ENCODE assay signal across 9 cellular contexts in genomic region chr15:89132611-89133242, GRCh38. TPM values are rescaled to one million over a fixed set of nuclear protein-coding genes. Genes with fewer than 3 reads are reported as not detected.
DNase-seq lines count a peak whose midpoint lies in the region; ATAC-seq and TF ChIP-seq lines count a peak whose summit lies in the region.
"Had no signal": no experiment of that assay in that cellular context is flagged by ENCODE, and none has a peak within 500 bp of the region (broad histone marks: within the 10 kb centered on the region; RNA-seq: fewer than 3 reads in every experiment).

No MANE protein-coding gene starts in this region.

- peaks cover 31% of the 10 kb centered on the region for H3K4me1 Mint-ChIP-seq in activated naive CD4-positive, alpha-beta T cell treated with anti-CD3 and anti-CD28 coated beads, Interleukin-2, amount 10 ng/mL, durations not matched to agents 7 days and 5 days
- peaks cover 30% of the 10 kb centered on the region for H3K4me1 Mint-ChIP-seq in activated naive CD4-positive, alpha-beta T cell treated with anti-CD3 and anti-CD28 coated beads for 36 hours (ENCODE audit: low read depth)

- H3K9me3 ChIP-seq in mucosa of stomach (ENCODE audit: control insufficient read depth, low read length) (no peaks in the 10 kb centered on the region), uterus (no peaks in the 10 kb centered on the region)

- peaks cover 14% of the 10 kb centered on the region for H3K36me3 ChIP-seq in mucosa of stomach (ENCODE audit: control insufficient read depth, insufficient read depth, low read length)
- no peaks in the 10 kb centered on the region for H3K36me3 ChIP-seq in uterus

- no peak overlapping the region for H3K4me3 Mint-ChIP-seq in activated naive CD4-positive, alpha-beta T cell treated with anti-CD3 and anti-CD28 coated beads, Interleukin-2, amount 10 ng/mL, durations not matched to agents 7 days and 5 days
- H3K4me3 Mint-ChIP-seq in activated naive CD4-positive, alpha-beta T cell treated with anti-CD3 and anti-CD28 coated beads for 36 hours, result no peak overlapping the region

- intact Hi-C loops in activated naive CD4-positive, alpha-beta T cell treated with anti-CD3 and anti-CD28 coated beads for 36 hours (cut with micrococcal nuclease), result no loop called here
- intact Hi-C loops in dorsolateral prefrontal cortex (cut with DNase I) (no loop called here), uterus (cut with DNase I; ENCODE audit: low total_unique reads) (no loop called here)

- TF ChIP-seq POLR2A in uterus (IDR thresholded peaks at IDR 0.05), result no peak

- H3K27me3 Mint-ChIP-seq in activated naive CD4-positive, alpha-beta T cell treated with anti-CD3 and anti-CD28 coated beads, Interleukin-2, amount 10 ng/mL, durations not matched to agents 7 days and 5 days, result no peaks in the 10 kb centered on the region
- no peaks in the 10 kb centered on the region for H3K27me3 Mint-ChIP-seq in activated naive CD4-positive, alpha-beta T cell treated with anti-CD3 and anti-CD28 coated beads for 36 hours (ENCODE audit: low read depth)

- ATAC-seq in HG03565 (IDR thresholded peaks at IDR 0.05; ENCODE audit: unreplicated experiment) (no peak), HG02981 (IDR thresholded peaks at IDR 0.05; ENCODE audit: unreplicated experiment) (no peak)

- H3K4me1 ChIP-seq in mucosa of stomach (ENCODE audit: control insufficient read depth, insufficient read depth, low read length) (peaks cover 69% of the 10 kb centered on the region), uterus (peaks cover 7 to 12% of the 10 kb centered on the region in 2 donors)

- H3K36me3 Mint-ChIP-seq in activated naive CD4-positive, alpha-beta T cell treated with anti-CD3 and anti-CD28 coated beads, Interleukin-2, amount 10 ng/mL, durations not matched to agents 7 days and 5 days, result peaks cover 20% of the 10 kb centered on the region
- H3K36me3 Mint-ChIP-seq in activated naive CD4-positive, alpha-beta T cell treated with anti-CD3 and anti-CD28 coated beads for 36 hours (ENCODE audit: low read depth), result peaks cover 25% of the 10 kb centered on the region

- H3K27ac Mint-ChIP-seq in activated naive CD4-positive, alpha-beta T cell treated with anti-CD3 and anti-CD28 coated beads, Interleukin-2, amount 10 ng/mL, durations not matched to agents 7 days and 5 days, result peak overlapping the region; percentile 4
- H3K27ac Mint-ChIP-seq in activated naive CD4-positive, alpha-beta T cell treated with anti-CD3 and anti-CD28 coated beads for 36 hours, result no peak overlapping the region

- H3K9ac ChIP-seq in mucosa of stomach (ENCODE audit: low read length), result peak overlapping the region; percentile 42

- H3K27me3 ChIP-seq in dorsolateral prefrontal cortex, result no peaks in the 10 kb centered on the region
- no peaks in the 10 kb centered on the region for H3K27me3 ChIP-seq in mucosa of stomach (ENCODE audit: control insufficient read depth, insufficient read depth, low read length)
- H3K27me3 ChIP-seq in uterus, result no peaks in the 10 kb centered on the region

- DNase-seq in activated naive CD4-positive, alpha-beta T cell treated with anti-CD3 and anti-CD28 coated beads, Interleukin-2, amount 10 ng/mL, durations not matched to agents 7 days and 5 days, result no peak
- DNase-seq in activated naive CD4-positive, alpha-beta T cell treated with anti-CD3 and anti-CD28 coated beads for 36 hours, result no peak
- peak in 1 of 10 donors; percentile 43 for DNase-seq in dorsolateral prefrontal cortex
- peak in 1 of 2 donors; percentile 50 for DNase-seq in uterus
- DNase-seq in NCI-H2171 treated with DMSO at 0.1 percent for 48 hours (lab: John Stamatoyannopoulos, UW), result no peak
- DNase-seq: NCI-H1048 had no signal

- peak in 1 of 56 donors; percentile 15 for TF ChIP-seq CTCF in dorsolateral prefrontal cortex (IDR thresholded peaks at IDR 0.05 in 54 of 56, conservative IDR thresholded peaks at IDR 0.05 in 2 of 56; ENCODE audit: low read depth in 1 of 56, partially characterized antibody in 56 of 56)
- no peak for TF ChIP-seq CTCF in uterus (IDR thresholded peaks at IDR 0.05)

- H3K27ac ChIP-seq in dorsolateral prefrontal cortex, result peak overlapping the region in 58 of 59 donors; percentile 29 to 94 (median 80)
- H3K27ac ChIP-seq in uterus, result peak overlapping the region; percentile 31 to 71

- H3K9me3 Mint-ChIP-seq in activated naive CD4-positive, alpha-beta T cell treated with anti-CD3 and anti-CD28 coated beads, Interleukin-2, amount 10 ng/mL, durations not matched to agents 7 days and 5 days, result no peaks in the 10 kb centered on the region
- H3K9me3 Mint-ChIP-seq in activated naive CD4-positive, alpha-beta T cell treated with anti-CD3 and anti-CD28 coated beads for 36 hours, result no peaks in the 10 kb centered on the region

- H3K4me3 ChIP-seq in dorsolateral prefrontal cortex (peak overlapping the region in 5 of 59 donors; percentile 1 to 19 (median 12)), mucosa of stomach (ENCODE audit: low read length) (no peak overlapping the region), uterus (no peak overlapping the region)

- CTCF ChIA-PET in activated naive CD4-positive, alpha-beta T cell treated with anti-CD3 and anti-CD28 coated beads, Interleukin-2, amount 10 ng/mL, durations not matched to agents 7 days and 5 days (lab: Charles Lee), result interaction anchor here (0.6 to 8.6 kb wide), 9 partner anchors 13 to 228 kb away, joined by 3 to 101 read pairs (median 4); no protein-coding TSS in a partner anchor
- CTCF ChIA-PET in activated naive CD4-positive, alpha-beta T cell treated with anti-CD3 and anti-CD28 coated beads for 36 hours (lab: Charles Lee), result interaction anchor here (0.7 to 9.3 kb wide), 10 partner anchors 14 to 228 kb away, joined by 3 to 118 read pairs (median 4); no protein-coding TSS in a partner anchor

RNA-seq across cellular contexts. Expression of gene ABHD2, which starts 44.5 kb away (rescaled TPM):
- total RNA-seq in activated naive CD4-positive, alpha-beta T cell treated with anti-CD3 and anti-CD28 coated beads for 36 hours, result 10 to 100 TPM; 57.2 to 64.9 TPM
- total RNA-seq in dorsolateral prefrontal cortex (100 to 1,000 TPM in 119 of 120 experiments, 10 to 100 TPM in 1; 89.8 to 236 (median 169) TPM), uterus (100 to 1,000 TPM in 1 of 4 donors, 10 to 100 TPM in 3; 27.4 to 117 (median 54.2) TPM)
